In the genomic region with DNA sequence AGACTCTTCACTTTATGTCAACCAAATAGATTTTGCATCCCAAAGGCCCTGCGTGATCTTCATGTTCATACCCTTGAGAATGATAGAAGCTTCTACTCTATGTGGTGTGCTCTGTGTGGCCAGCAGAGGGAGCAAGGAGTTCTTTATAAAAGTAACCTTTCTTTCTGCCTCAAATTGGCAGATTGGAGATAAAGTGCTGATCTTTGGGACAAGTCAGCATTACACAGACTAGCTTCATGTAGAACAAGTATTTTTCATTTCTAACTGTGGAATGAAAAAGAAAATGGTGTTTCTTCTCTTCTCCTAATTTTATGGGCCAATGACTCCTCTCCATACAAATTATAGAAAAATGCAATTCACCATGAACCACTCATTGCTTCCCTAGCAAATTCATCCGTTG, we compare ENCODE assay signal across 9 cellular contexts.
A peak's percentile ranks its signal among the peaks of the same experiment; 100 is the strongest.
DNase-seq lines count a peak whose midpoint lies in the region; ATAC-seq and TF ChIP-seq lines count a peak whose summit lies in the region.
"Had no signal": no experiment of that assay in that cellular context is flagged by ENCODE, and none has a peak within 500 bp of the region (broad histone marks: within the 10 kb centered on the region; RNA-seq: fewer than 3 reads in every experiment).

No MANE protein-coding gene starts in this region.

- intact Hi-C loops in breast epithelium (cut with DNase I; ENCODE audit: low total_unique reads): no loop called here
- intact Hi-C loops in posterior vena cava (cut with DNase I): no loop called here

- DNase-seq in AG08395 (ENCODE audit: low spot score) (peak; percentile 51), NOMO-1 treated with DMSO at 0.1 percent for 48 hours (lab: John Stamatoyannopoulos, UW; ENCODE audit: unreplicated experiment) (peak; percentile 56), breast epithelium (ENCODE audit: low spot score in 2 of 2) (no peak), kidney epithelial cell (ENCODE audit: low read depth) (peak; percentile 25), substantia nigra (lab: John Stamatoyannopoulos, UW) (peak in 30 of 49 donors; percentile 1 to 71 (median 23)), posterior vena cava (ENCODE audit: low spot score) (no peak)

- H3K4me3 ChIP-seq in GM12875 (ENCODE audit: low read depth, low read length) (no peak overlapping the region), breast epithelium (no peak overlapping the region), kidney epithelial cell (ENCODE audit: low read depth, low read length) (no peak overlapping the region)

- peak; percentile 55 for ATAC-seq in HG02943 (IDR thresholded peaks at IDR 0.05; ENCODE audit: low read depth, unreplicated experiment)
- ATAC-seq: stimulated activated naive CD8-positive, alpha-beta T cell treated with anti-CD3 and anti-CD28 coated beads, Interleukin-15, amount 100 ng/mL, for 72 hours had no signal

- TF ChIP-seq CTCF in GM12875 (IDR thresholded peaks at IDR 0.05; ENCODE audit: borderline replicate concordance, insufficient read depth, low read depth, low read length): peak; percentile 60
- TF ChIP-seq CTCF in breast epithelium (IDR thresholded peaks at IDR 0.05): peak in 2 of 3 donors; percentile 48 to 56
- peak; percentile 70 for TF ChIP-seq CTCF in kidney epithelial cell (IDR thresholded peaks at IDR 0.05; ENCODE audit: insufficient read depth, low read length, poor library complexity, severe bottlenecking)

- TF ChIP-seq POLR2A in breast epithelium (IDR thresholded peaks at IDR 0.05): no peak

- no peaks in the 10 kb centered on the region for H3K4me1 ChIP-seq in breast epithelium

- H3K36me3 ChIP-seq in breast epithelium (no peaks in the 10 kb centered on the region), kidney epithelial cell (ENCODE audit: control insufficient read depth, insufficient read depth, low read length) (no peaks in the 10 kb centered on the region)

- H3K27me3 ChIP-seq in breast epithelium (no peaks in the 10 kb centered on the region), kidney epithelial cell (ENCODE audit: control insufficient read depth, insufficient read depth, low read length) (no peaks in the 10 kb centered on the region)

- no peaks in the 10 kb centered on the region for H3K9me3 ChIP-seq in breast epithelium

- H3K27ac ChIP-seq in breast epithelium: no peak overlapping the region
- no peak overlapping the region for H3K27ac ChIP-seq in substantia nigra (ENCODE audit: low read depth, low read length, poor library complexity, severe bottlenecking)

Comparison
In these comparisons a context has a peak if more than half of its experiments do, and no peak if none do; other contexts are left out.
1. DNase-seq: peak in AG08395 (single experiment), NOMO-1 treated with DMSO at 0.1 percent for 48 hours (single experiment), kidney epithelial cell (single experiment) and substantia nigra (30 of 49); none in breast epithelium (0 of 2) and posterior vena cava (single experiment).
2. Peak in every context shown above with its lines, with median percentiles within 50 percentile points of each other: CTCF ChIP-seq.